Comparison of ENCODE assay signal across 16 cellular contexts in the genomic region with DNA sequence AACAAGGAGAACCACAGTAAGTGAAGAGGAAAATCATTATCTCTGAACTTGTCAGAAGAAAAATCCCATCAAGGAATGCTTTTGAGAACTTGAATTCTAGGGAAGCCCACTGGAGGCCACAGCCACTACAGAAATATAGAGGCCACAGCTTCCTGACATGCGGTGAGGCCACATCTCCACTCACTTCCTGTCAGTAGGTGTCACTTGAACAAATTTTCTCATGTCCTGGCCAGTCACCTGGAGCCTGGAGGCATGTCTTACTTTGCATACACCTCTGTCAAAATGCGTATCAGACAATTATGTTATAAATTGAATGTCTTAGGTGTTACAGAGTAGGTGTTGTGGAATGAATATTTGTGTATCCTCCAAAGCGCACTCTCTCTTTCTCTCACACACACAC.
"Had no signal": no experiment of that assay in that cellular context is flagged by ENCODE, and none has a peak within 500 bp of the region (broad histone marks: within the 10 kb centered on the region; RNA-seq: fewer than 3 reads in every experiment).

No MANE protein-coding gene starts in this region.

- H3K9me3 ChIP-seq: breast epithelium, prostate gland, SJSA1, spleen, suprapubic skin, upper lobe of left lung had no signal

- H3K36me3 ChIP-seq: breast epithelium, prostate gland, SJSA1, spleen, suprapubic skin, upper lobe of left lung had no signal

- H3K4me3 ChIP-seq: breast epithelium, lung, prostate gland, SJSA1, spleen, suprapubic skin, upper lobe of left lung had no signal

- H3K27me3 Mint-ChIP-seq: activated naive CD8-positive, alpha-beta T cell treated with anti-CD3 and anti-CD28 coated beads, Interleukin-2, amount 10 ng/mL, durations not matched to agents 7 days and 5 days had no signal

- H3K4me1 ChIP-seq: breast epithelium, prostate gland, SJSA1, suprapubic skin, upper lobe of left lung had no signal

- DNase-seq: activated naive CD8-positive, alpha-beta T cell treated with anti-CD3 and anti-CD28 coated beads, Interleukin-2, amount 10 ng/mL, durations not matched to agents 7 days and 5 days; anterior cingulate cortex; hypothalamus; left colon; nephron progenitor cell; spleen; stimulated activated CD4-positive, alpha-beta T cell treated with anti-CD3 and anti-CD28 coated beads, Interleukin-2, amount 100 ng/mL, for 24 hours; T1000; upper lobe of left lung had no signal

- ATAC-seq: left colon, sciatic nerve had no signal

- H3K27ac Mint-ChIP-seq: activated naive CD8-positive, alpha-beta T cell treated with anti-CD3 and anti-CD28 coated beads, Interleukin-2, amount 10 ng/mL, durations not matched to agents 7 days and 5 days; nephron progenitor cell had no signal

- H3K9me3 Mint-ChIP-seq: activated naive CD8-positive, alpha-beta T cell treated with anti-CD3 and anti-CD28 coated beads, Interleukin-2, amount 10 ng/mL, durations not matched to agents 7 days and 5 days; nephron progenitor cell had no signal

- H3K36me3 Mint-ChIP-seq: activated naive CD8-positive, alpha-beta T cell treated with anti-CD3 and anti-CD28 coated beads, Interleukin-2, amount 10 ng/mL, durations not matched to agents 7 days and 5 days had no signal

- H3K27ac ChIP-seq: breast epithelium, prostate gland, SJSA1, spleen, suprapubic skin, upper lobe of left lung, VCaP had no signal

- H3K4me1 Mint-ChIP-seq: activated naive CD8-positive, alpha-beta T cell treated with anti-CD3 and anti-CD28 coated beads, Interleukin-2, amount 10 ng/mL, durations not matched to agents 7 days and 5 days; nephron progenitor cell had no signal

- H3K27me3 ChIP-seq: breast epithelium, SJSA1, suprapubic skin, upper lobe of left lung had no signal

- H3K4me3 Mint-ChIP-seq: activated naive CD8-positive, alpha-beta T cell treated with anti-CD3 and anti-CD28 coated beads, Interleukin-2, amount 10 ng/mL, durations not matched to agents 7 days and 5 days; nephron progenitor cell had no signal
